8 cellular contexts compared by ENCODE assay signal in genomic region chr1:96538001-96538649, GRCh38.
DNase-seq lines count a peak whose midpoint lies in the region; ATAC-seq and TF ChIP-seq lines count a peak whose summit lies in the region.

No MANE protein-coding gene starts in this region.

- no peak for ATAC-seq in HG03039 (IDR thresholded peaks at IDR 0.05; ENCODE audit: unreplicated experiment)
- ATAC-seq in HG03045 (IDR thresholded peaks at IDR 0.05; ENCODE audit: unreplicated experiment) = no peak

- no peaks in the 10 kb centered on the region for H3K36me3 ChIP-seq in A673 (ENCODE audit: insufficient read depth, low read length, poor library complexity, severe bottlenecking)
- H3K36me3 ChIP-seq in esophagus (ENCODE audit: control insufficient read depth in 2 of 2, insufficient read depth in 2 of 2, low read length in 1 of 2) = no peaks in the 10 kb centered on the region

- BruUV-seq in A673 (replicated peaks; lab: Mats Ljungman, UMichigan) = no TSS peak

- intact Hi-C loops in A673 (cut with micrococcal nuclease; ENCODE audit: unreplicated experiment) = no loop called here

- POLR2A ChIA-PET in A673 (lab: Charles Lee; ENCODE audit: low non-redundant PET) = interaction anchor here (0.6 kb wide), 2 partner anchors 45 to 58 kb away, joined by 4 to 5 read pairs; no protein-coding TSS in a partner anchor

- DNase-seq in A673 (ENCODE audit: low spot score) (peak; percentile 70), NCI-H2227 (lab: John Stamatoyannopoulos, UW; ENCODE audit: unreplicated experiment) (peak; percentile 16), mucosa of gallbladder (ENCODE audit: low spot score) (peak; percentile 11), germinal center (ENCODE audit: low spot score) (no peak), RPMI8226 (no peak)

- peaks cover 19% of the 10 kb centered on the region for H3K4me1 ChIP-seq in A673 (ENCODE audit: insufficient read depth, low read length, poor library complexity, severe bottlenecking)
- H3K4me1 ChIP-seq in esophagus (ENCODE audit: control insufficient read depth in 2 of 2, insufficient read depth in 2 of 2, low read length in 1 of 2) = no peaks in the 10 kb centered on the region

- CTCF ChIA-PET in A673 (lab: Charles Lee) = interaction anchor here (0.6 to 1.1 kb wide), 2 partner anchors 302 to 394 kb away, joined by 3 to 5 read pairs; no protein-coding TSS in a partner anchor

- peak; percentile 61 for TF ChIP-seq CTCF in A673 (conservative IDR thresholded peaks at IDR 0.05; ENCODE audit: low read depth, low read length)

- 65 to 70% methylated on average over 5 of the region's 5 CpGs for WGBS in esophagus, 2 donors

- H3K27me3 ChIP-seq in A673 (replicated peaks; ENCODE audit: insufficient read depth, low read depth, low read length, poor library complexity) = no peaks in the 10 kb centered on the region
- H3K27me3 ChIP-seq in esophagus (ENCODE audit: control insufficient read depth in 1 of 2, insufficient read depth in 2 of 2, low read length in 2 of 2) = no peaks in the 10 kb centered on the region

- H3K4me3 ChIP-seq in A673 (ENCODE audit: low read depth, low read length, poor library complexity, severe bottlenecking) (no peak overlapping the region), esophagus (ENCODE audit: low read depth in 1 of 2, low read length in 2 of 2) (no peak overlapping the region)

- peak overlapping the region; percentile 56 for H3K27ac ChIP-seq in A673 (ENCODE audit: low read depth, low read length, poor library complexity, severe bottlenecking)
- peak overlapping the region; percentile 46 to 77 for H3K27ac ChIP-seq in esophagus (ENCODE audit: low read depth in 2 of 2, low read length in 1 of 2)

- H3K9me3 ChIP-seq in A673 (ENCODE audit: low read depth, low read length, poor library complexity, severe bottlenecking) (no peaks in the 10 kb centered on the region), esophagus (ENCODE audit: control insufficient read depth in 2 of 2, insufficient read depth in 1 of 2, low read depth in 1 of 2, low read length in 1 of 2) (no peaks in the 10 kb centered on the region)

Comparison
In these comparisons a context has a peak if more than half of its experiments do, and no peak if none do; other contexts are left out.
1. DNase-seq: peak in A673 (single experiment), NCI-H2227 (single experiment) and mucosa of gallbladder (single experiment); none in germinal center (single experiment) and RPMI8226 (single experiment).